In genomic region chr1:208241541-208241940, GRCh38 we compare ENCODE assay signal across 13 cellular contexts. TPM values are rescaled to one million over a fixed set of nuclear protein-coding genes. Genes with fewer than 3 reads are reported as not detected.
A peak's percentile ranks its signal among the peaks of the same experiment; 100 is the strongest.
DNase-seq lines count a peak whose midpoint lies in the region; ATAC-seq, FAIRE-seq and TF ChIP-seq lines count a peak whose summit lies in the region.
"Had no signal": no experiment of that assay in that cellular context is flagged by ENCODE, and none has a peak within 500 bp of the region (broad histone marks: within the 10 kb centered on the region; RNA-seq: fewer than 3 reads in every experiment).

No MANE protein-coding gene starts in this region.

- peaks cover 78% of the 10 kb centered on the region for H3K4me1 ChIP-seq in HepG2 (ENCODE audit: insufficient read depth, low read length)
- peaks cover 0 to 44% (median 16%) of the 10 kb centered on the region in 4 donors for H3K4me1 ChIP-seq in right lobe of liver
- H3K4me1 ChIP-seq in esophagus muscularis mucosa: peaks cover 38 to 80% (median 77%) of the 10 kb centered on the region in 4 donors

- H3K4me3 ChIP-seq in HepG2 (replicated peaks in 1 of 3; ENCODE audit: insufficient read depth in 1 of 3, low read depth in 2 of 3, low read length in 3 of 3): no peak overlapping the region
- no peak overlapping the region for H3K4me3 ChIP-seq in right lobe of liver
- H3K4me3 ChIP-seq in esophagus muscularis mucosa: peak overlapping the region; percentile 72 to 98 (median 88)
- H3K4me3 ChIP-seq in neural cell (ENCODE audit: low read length): peak overlapping the region; percentile 95

- DNase-seq in HepG2 (ENCODE audit: low spot score): no peak
- no peak for DNase-seq in right lobe of liver
- DNase-seq in esophagus muscularis mucosa (ENCODE audit: extremely low spot score): no peak
- no peak for DNase-seq in NCI-H187 treated with DMSO at 0.1 percent for 48 hours (lab: John Stamatoyannopoulos, UW)
- DNase-seq in RPMI8226: no peak
- DNase-seq in SHP77 (lab: John Stamatoyannopoulos, UW): no peak
- no peak for DNase-seq in OCI-M1 (lab: John Stamatoyannopoulos, UW)
- DNase-seq: activated CD4-positive, alpha-beta T cell treated with anti-CD3 and anti-CD28 coated beads, Interleukin-2, amount 50 U/mL, for 4 hours; activated naive CD4-positive, alpha-beta T cell treated with anti-CD3 and anti-CD28 coated beads, Interleukin-2, amount 10 ng/mL, durations not matched to agents 7 days and 5 days; naive thymus-derived CD4-positive, alpha-beta T cell; NCI-H774 had no signal

- in situ Hi-C loops in HepG2 (cut with HindIII; ENCODE audit: extremely low pct_ligation_motif_present, low pct_unique_long_range_greater_than_20kb): loop anchor here (5.0 kb wide), 1 partner anchor 109 kb away; no protein-coding TSS in a partner anchor

- H3K27ac ChIP-seq in HepG2 (ENCODE audit: extremely low read length, insufficient read depth, low read length): no peak overlapping the region
- H3K27ac ChIP-seq in right lobe of liver: no peak overlapping the region
- H3K27ac ChIP-seq in esophagus muscularis mucosa (replicated peaks in 1 of 4): peak overlapping the region; percentile 23 to 94 (median 90)
- peak overlapping the region; percentile 20 for H3K27ac ChIP-seq in neural cell (ENCODE audit: low read length)

- H3K36me3 ChIP-seq in HepG2 (replicated peaks in 1 of 2; ENCODE audit: control insufficient read depth in 1 of 2, insufficient read depth in 2 of 2, low read length in 2 of 2): no peaks in the 10 kb centered on the region
- H3K36me3 ChIP-seq in right lobe of liver: no peaks in the 10 kb centered on the region
- peaks cover 0 to 8% (median 0%) of the 10 kb centered on the region in 4 donors for H3K36me3 ChIP-seq in esophagus muscularis mucosa
- H3K36me3 ChIP-seq in neural cell (ENCODE audit: insufficient read depth, low read length): peaks cover 5% of the 10 kb centered on the region

- WGBS in HepG2 (ENCODE audit: low lambda C conversion rate): 90% methylated on average over 5 of the region's 5 CpGs
- 92% methylated on average over 5 of the region's 5 CpGs for WGBS in right lobe of liver (ENCODE audit: insufficient coverage, low coverage, low lambda C conversion rate, missing lambda C conversion rate)
- WGBS in esophagus muscularis mucosa: 80% methylated on average over 5 of the region's 5 CpGs

- H3K9me2 ChIP-seq in neural cell (ENCODE audit: insufficient read depth, low read length): no peaks in the 10 kb centered on the region

- TF ChIP-seq POLR2A in HepG2 (IDR thresholded peaks at IDR 0.05; ENCODE audit: insufficient read depth in 1 of 2, low read depth in 2 of 2, low read length in 2 of 2) (no peak), right lobe of liver (IDR thresholded peaks at IDR 0.05) (no peak), esophagus muscularis mucosa (IDR thresholded peaks at IDR 0.05; ENCODE audit: low read depth) (no peak)

- peaks cover 0 to 21% of the 10 kb centered on the region in 2 experiments; a peak in 2 of 5 replicates for H3K27me3 ChIP-seq in HepG2 (ENCODE audit: control insufficient read depth in 1 of 2, insufficient read depth in 2 of 2, low read length in 2 of 2)
- H3K27me3 ChIP-seq in right lobe of liver: no peaks in the 10 kb centered on the region
- no peaks in the 10 kb centered on the region for H3K27me3 ChIP-seq in esophagus muscularis mucosa
- H3K27me3 ChIP-seq in neural cell (ENCODE audit: insufficient read depth, low read depth, low read length): no peaks in the 10 kb centered on the region

- H3K4me2 ChIP-seq in HepG2 (ENCODE audit: low read depth, low read length) (0 out of 2 replicates have a peak overlapping the region, but pooled peaks have one; percentile 13), neural cell (ENCODE audit: low read length) (peak overlapping the region; percentile 95)

- no TSS peak for BruUV-seq in HepG2 (replicated peaks; lab: Mats Ljungman, UMichigan)

- H2AFZ ChIP-seq in HepG2 (ENCODE audit: low read length): no peak overlapping the region
- no peak overlapping the region for H2AFZ ChIP-seq in neural cell (ENCODE audit: low read depth, low read length)

- H3K9me3 ChIP-seq in HepG2 (ENCODE audit: low read length): no peaks in the 10 kb centered on the region
- no peaks in the 10 kb centered on the region for H3K9me3 ChIP-seq in right lobe of liver
- H3K9me3 ChIP-seq in esophagus muscularis mucosa: no peaks in the 10 kb centered on the region
- no peaks in the 10 kb centered on the region for H3K9me3 ChIP-seq in neural cell (ENCODE audit: low read length)

- intact Hi-C loops in HepG2 (cut with micrococcal nuclease; ENCODE audit: unreplicated experiment) (no loop called here), right lobe of liver (cut with DNase I) (loop anchor here in 1 of 2 donors (10.0 kb wide), 2 partner anchors 117 to 207 kb away; no protein-coding TSS in a partner anchor), esophagus muscularis mucosa (cut with DNase I) (loop anchor here (5.0 kb wide), 1 partner anchor 159 kb away; no protein-coding TSS in a partner anchor)

- TF ChIP-seq EP300 in HepG2 (IDR thresholded peaks at IDR 0.05; ENCODE audit: low read depth in 2 of 2, low read length in 2 of 2): no peak
- no peak for TF ChIP-seq EP300 in HepG2 (CRISPR knock-in tag; IDR thresholded peaks at IDR 0.05; ENCODE audit: borderline replicate concordance)
- no peak for TF ChIP-seq EP300 in esophagus muscularis mucosa (IDR thresholded peaks at IDR 0.05)
- no peak for TF ChIP-seq EP300 in neural cell (conservative IDR thresholded peaks at IDR 0.05; ENCODE audit: poor library complexity, severe bottlenecking)

- H3K9ac ChIP-seq in HepG2 (ENCODE audit: insufficient read depth, low read depth, low read length) (no peak overlapping the region), neural cell (ENCODE audit: low read length) (peak overlapping the region; percentile 95)

- H3F3A ChIP-seq in neural cell (ENCODE audit: insufficient read depth, low read length, poor library complexity, severe bottlenecking): no peaks in the 10 kb centered on the region

- no peak for FAIRE-seq in HepG2 (lab: Jason Lieb, UNC)

- ATAC-seq in HepG2 (no peak), right lobe of liver (no peak)
- ATAC-seq: naive thymus-derived CD4-positive, alpha-beta T cell; stimulated activated effector memory CD8-positive, alpha-beta T cell treated with anti-CD3 and anti-CD28 coated beads, Interleukin-12 subunit alpha, Interleukin-12 subunit beta, amount 100 ng/mL, for 72 hours had no signal

- CTCF ChIA-PET in HepG2 (lab: Yijun Ruan, JAX; ENCODE audit: low intra/inter-chr PET ratio, low total read pairs): no interaction called here

- POLR2A ChIA-PET in HepG2 (lab: Yijun Ruan, JAX): interaction anchor here (1.5 kb wide), 1 partner anchor 82 kb away, joined by 4 read pairs; no protein-coding TSS in a partner anchor

- H3K79me2 ChIP-seq in HepG2 (ENCODE audit: insufficient read depth, low read length) (no peaks in the 10 kb centered on the region), neural cell (replicated peaks; ENCODE audit: insufficient read depth, low read length) (peaks cover 72% of the 10 kb centered on the region)

- TF ChIP-seq RAD21 in HepG2 (CRISPR knock-in tag; IDR thresholded peaks at IDR 0.05): no peak
- TF ChIP-seq RAD21 in neural cell (conservative IDR thresholded peaks at IDR 0.05): no peak

- no peaks in the 10 kb centered on the region for H4K20me1 ChIP-seq in HepG2 (ENCODE audit: insufficient read depth, low read length)
- peaks cover 21% of the 10 kb centered on the region for H4K20me1 ChIP-seq in neural cell (ENCODE audit: insufficient read depth)

- TF ChIP-seq CTCF in HepG2 (CRISPR knock-in tag; IDR thresholded peaks at IDR 0.05) (no peak), right lobe of liver (IDR thresholded peaks at IDR 0.05) (no peak), esophagus muscularis mucosa (IDR thresholded peaks at IDR 0.05) (no peak), neural cell (IDR thresholded peaks at IDR 0.05; ENCODE audit: poor library complexity, severe bottlenecking) (no peak)

TF ChIP-seq in HepG2, 621 proteins besides CTCF, POLR2A, EP300 and RAD21 (continues in another document):
- TF ChIP-seq HOXD1 (CRISPR knock-in tag; IDR thresholded peaks at IDR 0.05) (no peak), ZNF430 (CRISPR knock-in tag; IDR thresholded peaks at IDR 0.05) (no peak), NKX3-1 (CRISPR knock-in tag; IDR thresholded peaks at IDR 0.05) (no peak)

TF ChIP-seq in neural cell, 6 proteins besides CTCF, POLR2A, EP300 and RAD21 (continues in another document):
- no peak for TF ChIP-seq TAF1 (IDR thresholded peaks at IDR 0.05; ENCODE audit: low read depth)
- TF ChIP-seq EZH2 (IDR thresholded peaks at IDR 0.05; ENCODE audit: borderline replicate concordance, insufficient read depth, low read length, poor library complexity, severe bottlenecking): no peak
- TF ChIP-seq POLR2AphosphoS5 (IDR thresholded peaks at IDR 0.05): no peak
- no peak for TF ChIP-seq MXI1 (conservative IDR thresholded peaks at IDR 0.05; ENCODE audit: poor library complexity, severe bottlenecking)

RNA-seq across cellular contexts. Expression of gene PLXNA2, which starts 2.6 kb away (rescaled TPM):
- 0.24 and 1.1 TPM in 2 replicates for total RNA-seq in HepG2 (2016; rRNA removed; fragmentation: Illumina TruSeq; extraction: Trizol)
- total RNA-seq in HepG2 (2016; cell fraction: cytosol; rRNA removed; fragmentation: Illumina TruSeq; extraction: Trizol; ENCODE audit: low read depth): under 0.01 and 0.18 TPM in 2 replicates
- total RNA-seq in HepG2 (2016; cell fraction: insoluble cytoplasmic fraction; rRNA removed; fragmentation: Illumina TruSeq; extraction: Trizol): 0.22 and 0.71 TPM in 2 replicates
- total RNA-seq in HepG2 (2016; cell fraction: membrane; rRNA removed; fragmentation: Illumina TruSeq; extraction: Trizol): 0.28 and 0.49 TPM in 2 replicates
- total RNA-seq in HepG2 (2016; cell fraction: nucleus; rRNA removed; fragmentation: Illumina TruSeq; extraction: Trizol): 1.5 and 1.9 TPM in 2 replicates
- polyA plus RNA-seq in HepG2 (2011; rRNA removed): 2.1 TPM in 2 replicates
- 0.59 and 1.1 TPM in 2 replicates for polyA plus RNA-seq in HepG2 (2011; cell fraction: cytosol; rRNA removed)
- 8.7 and 12.0 TPM in 2 replicates for polyA plus RNA-seq in HepG2 (2011; cell fraction: nucleus; rRNA removed)
- polyA plus RNA-seq in HepG2 (2012): 1.0 and 1.7 TPM in 2 replicates
- polyA plus RNA-seq in HepG2 (2016; cell fraction: cytosol; fragmentation: Illumina TruSeq; extraction: Trizol; ENCODE audit: low read depth): 0.03 and 0.07 TPM in 2 replicates
- 0.33 and 0.36 TPM in 2 replicates for polyA plus RNA-seq in HepG2 (2016; cell fraction: insoluble cytoplasmic fraction; fragmentation: Illumina TruSeq; extraction: Trizol; ENCODE audit: low read depth)
- 0.17 and 0.33 TPM in 2 replicates for polyA plus RNA-seq in HepG2 (2016; cell fraction: membrane; fragmentation: Illumina TruSeq; extraction: Trizol; ENCODE audit: low read depth)
- polyA plus RNA-seq in HepG2 (2016; cell fraction: nucleus; fragmentation: Illumina TruSeq; extraction: Trizol; ENCODE audit: insufficient read depth, low read depth): 3.2 and 3.4 TPM in 2 replicates
- 6.7 and 14.5 TPM in 2 replicates for polyA minus RNA-seq in HepG2 (2011; rRNA and poly(A)+ RNA removed; ENCODE audit: low replicate concordance)
- polyA minus RNA-seq in HepG2 (2011; cell fraction: cytosol; rRNA and poly(A)+ RNA removed): 1.8 and 3.3 TPM in 2 replicates
- 7.1 and 8.1 TPM in 2 replicates for polyA minus RNA-seq in HepG2 (2011; cell fraction: nucleus; rRNA and poly(A)+ RNA removed)
- 10 to 100 TPM in 2 of 6 experiments, 1 to 10 TPM in 4; 5.6 to 20.8 (median 9.3) TPM for total RNA-seq in right lobe of liver
- total RNA-seq in esophagus muscularis mucosa: 10 to 100 TPM; 19.8 to 41.6 (median 27.9) TPM
- polyA plus RNA-seq in neural cell: 30.6 and 48.6 TPM in 2 replicates
- polyA minus RNA-seq in neural cell: 129 and 143 TPM in 2 replicates
- polyA plus RNA-seq: naive thymus-derived CD4-positive, alpha-beta T cell had no signal

Comparison
In these comparisons a context has a peak if more than half of its experiments do, and no peak if none do; other contexts are left out.
1. H3K27ac ChIP-seq: peak in esophagus muscularis mucosa (4 of 4) and neural cell (single experiment); none in HepG2 (single experiment) and right lobe of liver (0 of 3).
2. H3K4me3 ChIP-seq: peak in esophagus muscularis mucosa (4 of 4) and neural cell (single experiment); none in HepG2 (0 of 3) and right lobe of liver (0 of 3).